In genomic region chr1:53484705-53485477, GRCh38 we compare ENCODE assay signal across 15 cellular contexts. TPM values are rescaled to one million over a fixed set of nuclear protein-coding genes. Genes with fewer than 3 reads are reported as not detected.
DNase-seq lines count a peak whose midpoint lies in the region; ATAC-seq, FAIRE-seq and TF ChIP-seq lines count a peak whose summit lies in the region.
"Had no signal": no experiment of that assay in that cellular context is flagged by ENCODE, and none has a peak within 500 bp of the region (broad histone marks: within the 10 kb centered on the region; RNA-seq: fewer than 3 reads in every experiment).

No MANE protein-coding gene starts in this region.

- no peak overlapping the region for H3K4ac ChIP-seq in H1 (replicated peaks; ENCODE audit: insufficient read length, low read depth, low read length)

- POLR2A ChIA-PET in H1 (lab: Charles Lee; ENCODE audit: partially characterized antibody), result no interaction called here

- no peaks in the 10 kb centered on the region for H3K36me3 Mint-ChIP-seq in GM23338 (ENCODE audit: low read depth)
- H3K36me3 Mint-ChIP-seq: CD4-positive, CD25-positive, alpha-beta regulatory T cell had no signal

- ATAC-seq in GM23338, result peak; percentile 7
- peak; percentile 15 to 31 for ATAC-seq in gastrocnemius medialis
- no peak for ATAC-seq in left ventricle myocardium superior
- ATAC-seq in HG03139 (IDR thresholded peaks at IDR 0.05; ENCODE audit: unreplicated experiment), result no peak

- H3K79me2 ChIP-seq in GM23338 (replicated peaks; ENCODE audit: insufficient read depth), result no peaks in the 10 kb centered on the region
- no peaks in the 10 kb centered on the region for H3K79me2 ChIP-seq in H1 (ENCODE audit: control insufficient read depth in 1 of 2, insufficient read depth in 2 of 2, low read length in 2 of 2)

- H3K27ac ChIP-seq in GM23338 (ENCODE audit: low read depth) (no peak overlapping the region), H1 (ENCODE audit: low read depth, low read length) (no peak overlapping the region), gastrocnemius medialis (no peak overlapping the region)
- H3K27ac ChIP-seq: SK-N-MC had no signal

- CTCF ChIA-PET in H1 (lab: Charles Lee; ENCODE audit: partially characterized antibody), result interaction anchor here (0.8 to 9.7 kb wide), 47 partner anchors 8 to 280 kb away, joined by 3 to 264 read pairs (median 7); no protein-coding TSS in a partner anchor

- peak overlapping the region; percentile 79; the same call in 1 of the 2 replicates for H3K18ac ChIP-seq in H1 (ENCODE audit: extremely low read depth, low read length)

- no peak for TF ChIP-seq POLR2A in H1 (IDR thresholded peaks at IDR 0.05; ENCODE audit: control extremely low read depth in 1 of 2, low read depth in 2 of 2, low read length in 2 of 2)
- TF ChIP-seq POLR2A in gastrocnemius medialis (IDR thresholded peaks at IDR 0.05), result no peak

- TF ChIP-seq CTCF in GM23338 (conservative IDR thresholded peaks at IDR 0.05; ENCODE audit: low read depth in 2 of 2) (no peak), H1 (IDR thresholded peaks at IDR 0.05; ENCODE audit: control extremely low read depth in 1 of 3, insufficient read depth in 1 of 3, low read depth in 1 of 3, low read length in 3 of 3) (no peak), gastrocnemius medialis (IDR thresholded peaks at IDR 0.05 in 4 of 5, conservative IDR thresholded peaks at IDR 0.05 in 1 of 5) (no peak)

- H3K36me3 ChIP-seq in GM23338 (ENCODE audit: insufficient read depth) (no peaks in the 10 kb centered on the region), NT2/D1 (ENCODE audit: insufficient read depth, insufficient read length, low read length) (no peaks in the 10 kb centered on the region), H1 (ENCODE audit: control insufficient read depth in 2 of 4, insufficient read depth in 4 of 4, low read length in 3 of 4) (no peaks in the 10 kb centered on the region), gastrocnemius medialis (no peaks in the 10 kb centered on the region)
- H3K36me3 ChIP-seq: BE2C had no signal

- 0 out of 2 replicates have a peak, but pooled peaks cover 3% of the 10 kb centered on the region for H3F3A ChIP-seq in GM23338 (replicated peaks; ENCODE audit: low read depth)

- H3K27ac Mint-ChIP-seq in GM23338, result no peak overlapping the region; the same call in 1 of the 2 replicates

- H2AK5ac ChIP-seq in H1 (ENCODE audit: low read depth, low read length), result no peak overlapping the region

- 84% methylated on average over 19 of the region's 19 CpGs; no CpG with 5 or more reads in 1 of the 2 experiments for WGBS in H1 (ENCODE audit: extremely low coverage in 1 of 2, insufficient coverage in 1 of 2, insufficient read length in 1 of 2, insufficient replicate concordance in 2 of 2, low coverage in 1 of 2, low lambda C conversion rate in 2 of 2, missing lambda C conversion rate in 1 of 2), 2 experiments

- H3K27me3 ChIP-seq in GM23338 (ENCODE audit: insufficient read depth) (no peaks in the 10 kb centered on the region), NT2/D1 (ENCODE audit: insufficient read depth, insufficient read length) (peaks cover 4% of the 10 kb centered on the region), H1 (replicated peaks in 1 of 4; ENCODE audit: control insufficient read depth in 3 of 4, extremely low read depth in 1 of 4, insufficient read depth in 3 of 4, low read length in 3 of 4) (peaks cover 0 to 3% (median 2%) of the 10 kb centered on the region in 4 experiments; a peak in 2 of 7 replicates), gastrocnemius medialis (peaks cover 8 to 18% (median 13%) of the 10 kb centered on the region in 3 donors)
- H3K27me3 ChIP-seq: BE2C had no signal

- no peak overlapping the region for H4K5ac ChIP-seq in H1 (ENCODE audit: insufficient read length, low read depth, low read length)

- no peak overlapping the region; the same call in 1 of the 2 replicates for H4K8ac ChIP-seq in H1 (ENCODE audit: extremely low read depth, insufficient read depth, low read length)

- H2AFZ ChIP-seq in GM23338 (peak overlapping the region; percentile 96), H1 (ENCODE audit: low read length) (0 out of 2 replicates have a peak overlapping the region, but pooled peaks have one; percentile 90)

- H3K27me3 Mint-ChIP-seq in GM23338 (ENCODE audit: insufficient read depth, low read depth, poor library complexity), result peaks cover 25% of the 10 kb centered on the region

- in situ Hi-C loops in gastrocnemius medialis (cut with MboI; ENCODE audit: low sequenced_read_pairs in 4 of 4), result loop anchor here (10.0 to 25.0 kb wide), 4 partner anchors 110 to 270 kb away; no protein-coding TSS in a partner anchor

- no peak overlapping the region for H3K56ac ChIP-seq in H1 (replicated peaks; ENCODE audit: insufficient read length, low read depth, low read length)

- no peaks in the 10 kb centered on the region for H3K9me2 ChIP-seq in GM23338 (ENCODE audit: insufficient read depth)

- H2BK20ac ChIP-seq in H1 (ENCODE audit: low read length), result no peak overlapping the region

- H3K9me3 Mint-ChIP-seq in GM23338, result peaks cover 4% of the 10 kb centered on the region; the same call in 2 of the 3 replicates
- H3K9me3 Mint-ChIP-seq: CD4-positive, CD25-positive, alpha-beta regulatory T cell had no signal

- H3K23ac ChIP-seq in H1 (ENCODE audit: insufficient read length), result no peak overlapping the region

- H4K20me1 ChIP-seq in GM23338 (replicated peaks; ENCODE audit: insufficient read depth) (no peaks in the 10 kb centered on the region), H1 (replicated peaks in 1 of 2; ENCODE audit: control insufficient read depth in 1 of 2, insufficient read depth in 2 of 2, low read length in 2 of 2) (no peaks in the 10 kb centered on the region)

- FAIRE-seq in H1 (lab: Jason Lieb, UNC), result no peak

- DNase-seq in GM23338 (ENCODE audit: low spot score) (no peak), NT2/D1 (ENCODE audit: low read depth, low spot score) (no peak), H1 (ENCODE audit: low read depth in 1 of 2, low spot score in 2 of 2) (no peak), gastrocnemius medialis (no peak), left ventricle myocardium superior (no peak), amygdala (lab: John Stamatoyannopoulos, UW) (no peak)
- DNase-seq: GF-D8 had no signal

- H3K4me3 Mint-ChIP-seq in GM23338, result no peak overlapping the region; the same call in 2 of the 3 replicates
- H3K4me3 Mint-ChIP-seq: CD4-positive, CD25-positive, alpha-beta regulatory T cell had no signal

- H2BK15ac ChIP-seq in H1 (ENCODE audit: low read length), result peak overlapping the region; percentile 20

- no peaks in the 10 kb centered on the region for H3K79me1 ChIP-seq in H1 (ENCODE audit: low read depth, low read length)

- H4K91ac ChIP-seq in H1 (replicated peaks; ENCODE audit: insufficient read length, low read length), result peak overlapping the region; percentile 57

- peaks cover 3% of the 10 kb centered on the region; the same call in 1 of the 2 replicates for H3K9me3 ChIP-seq in NT2/D1 (ENCODE audit: insufficient read depth, low read length)
- H3K9me3 ChIP-seq in H1 (ENCODE audit: insufficient read depth in 2 of 2, low read depth in 1 of 2, low read length in 1 of 2), result peaks cover 0 to 2% of the 10 kb centered on the region in 2 experiments; a peak in 1 of 4 replicates
- no peaks in the 10 kb centered on the region for H3K9me3 ChIP-seq in gastrocnemius medialis
- H3K9me3 ChIP-seq: BE2C had no signal

- H2BK120ac ChIP-seq in H1 (replicated peaks; ENCODE audit: low read depth, low read length), result no peak overlapping the region

- TF ChIP-seq RAD21 in H1 (IDR thresholded peaks at IDR 0.05 in 1 of 2, conservative IDR thresholded peaks at IDR 0.05 in 1 of 2; ENCODE audit: low read depth in 2 of 2, low read length in 2 of 2), result no peak

- intact Hi-C loops in gastrocnemius medialis (cut with DNase I; ENCODE audit: low total_unique reads), result loop anchor here (1.0 kb wide), 3 partner anchors 154 to 269 kb away; no protein-coding TSS in a partner anchor
- intact Hi-C loops in left ventricle myocardium superior (cut with micrococcal nuclease), result loop anchor here (10.0 kb wide), 1 partner anchor 270 kb away; no protein-coding TSS in a partner anchor

- no peaks in the 10 kb centered on the region for H3K23me2 ChIP-seq in H1 (ENCODE audit: low read depth, low read length)

- TF ChIP-seq EP300 in H1 (IDR thresholded peaks at IDR 0.05; ENCODE audit: borderline replicate concordance in 1 of 2, low read depth in 2 of 2, low read length in 2 of 2), result no peak

- peaks cover 26% of the 10 kb centered on the region for H3K4me1 Mint-ChIP-seq in GM23338

- no peak overlapping the region for H3K4me3 ChIP-seq in GM23338
- H3K4me3 ChIP-seq in NT2/D1 (ENCODE audit: insufficient read length, low read depth), result no peak overlapping the region
- H3K4me3 ChIP-seq in H1 (ENCODE audit: extremely low read depth in 1 of 4, insufficient read depth in 2 of 4, low read depth in 3 of 4, low read length in 4 of 4), result no peak overlapping the region
- H3K4me3 ChIP-seq in gastrocnemius medialis, result no peak overlapping the region
- H3K4me3 ChIP-seq: SK-N-MC had no signal

- peak overlapping the region; percentile 82; the same call in 1 of the 2 replicates for H2BK12ac ChIP-seq in H1 (ENCODE audit: low read depth, low read length)

- H2BK5ac ChIP-seq in H1 (ENCODE audit: low read depth, low read length), result 0 out of 2 replicates have a peak overlapping the region, but pooled peaks have one; percentile 31

- H3K9ac ChIP-seq in NT2/D1 (ENCODE audit: insufficient read length, low read depth), result peak overlapping the region; percentile 6
- no peak overlapping the region; a peak in 1 of 7 replicates for H3K9ac ChIP-seq in H1 (replicated peaks in 1 of 4; ENCODE audit: extremely low read depth in 1 of 4, low read depth in 3 of 4, low read length in 3 of 4)

- H3K4me2 ChIP-seq in GM23338, result no peak overlapping the region
- H3K4me2 ChIP-seq in H1 (ENCODE audit: insufficient read depth in 1 of 2, low read depth in 2 of 2, low read length in 2 of 2), result no peak overlapping the region

- no peak overlapping the region for H3K14ac ChIP-seq in H1 (ENCODE audit: insufficient read length)

- H3K4me1 ChIP-seq in GM23338 (ENCODE audit: insufficient read depth) (no peaks in the 10 kb centered on the region; the same call in 1 of the 2 replicates), NT2/D1 (ENCODE audit: insufficient read depth, insufficient read length) (peaks cover 11% of the 10 kb centered on the region), H1 (replicated peaks in 1 of 4; ENCODE audit: control insufficient read depth in 3 of 4, insufficient read depth in 4 of 4, low read length in 3 of 4) (peaks cover 0 to 12% (median 3%) of the 10 kb centered on the region in 4 experiments; a peak in 5 of 7 replicates), gastrocnemius medialis (no peaks in the 10 kb centered on the region)
- H3K4me1 ChIP-seq: BE2C had no signal

RNA-seq across cellular contexts. Expression of gene DMRTB1, which starts 25.7 kb away (rescaled TPM):
- total RNA-seq in GM23338 (2014; rRNA removed; shearing (Covaris generic)), result 1.2 TPM in 1 of 2 replicates, not detected in the other
- polyA plus RNA-seq in GM23338 (2016; fragmentation: Nextera tagmentation; extraction: Ambion mirVana) (0.27 and 0.49 TPM in 2 replicates), H1 (2011; rRNA removed) (0.06 and 0.22 TPM in 2 replicates)
- 0.17 and 0.35 TPM in 2 replicates for total RNA-seq in H1 (2021; fragmentation: NEBNext Ultra II Directional; extraction: Animal tissue kit (Norgen Biotek cat#: 25700))
- 0.14 TPM for polyA plus RNA-seq in H1 (2011; cell fraction: cytosol; rRNA removed)
- polyA plus RNA-seq in H1 (2011; cell fraction: nucleus; rRNA removed), result not detected
- polyA plus RNA-seq in H1 (2012, experiment 1 of 2), result 0.11 to 0.15 TPM in 2 of 4 replicates, not detected in the others
- polyA plus RNA-seq in H1 (2012, experiment 2 of 2), result not detected
- 0.49 TPM for polyA plus RNA-seq in H1 (2013, experiment 1 of 2)
- 0.40 TPM for polyA plus RNA-seq in H1 (2013, experiment 2 of 2)
- not detected in 2 replicates for polyA minus RNA-seq in H1 (2011; rRNA and poly(A)+ RNA removed)
- not detected for polyA minus RNA-seq in H1 (2011; cell fraction: cytosol; rRNA and poly(A)+ RNA removed)
- not detected for polyA minus RNA-seq in H1 (2011; cell fraction: nucleus; rRNA and poly(A)+ RNA removed)
- total RNA-seq in gastrocnemius medialis (not detected), left ventricle myocardium superior (not detected)
- total RNA-seq: A172; CD4-positive, CD25-positive, alpha-beta regulatory T cell; HT-29; OCI-LY7; RPMI7951 had no signal
- polyA plus RNA-seq: CD4-positive, CD25-positive, alpha-beta regulatory T cell had no signal

Comparison
In these comparisons a context has a peak if more than half of its experiments do, and no peak if none do; other contexts are left out.
1. ATAC-seq: peak in GM23338 (single experiment) and gastrocnemius medialis (2 of 2); none in left ventricle myocardium superior (single experiment) and HG03139 (single experiment).